1 cellular context compared by ENCODE assay signal in genomic region chr12:76636141-76636692, GRCh38.
TF ChIP-seq lines count a peak whose summit lies in the region.

No MANE protein-coding gene starts in this region.

TF ChIP-seq in GM12878, 131 proteins besides CTCF, POLR2A, EP300 and RAD21 (continued from another document):
- TF ChIP-seq ATF2 (IDR thresholded peaks at IDR 0.05; ENCODE audit: low read length) (peak; percentile 29; the same call in 1 of the 2 replicates), USF1 (IDR thresholded peaks at IDR 0.05; ENCODE audit: borderline replicate concordance, extremely low read length, insufficient read depth, low read depth, low read length) (no peak), SMAD1 (IDR thresholded peaks at IDR 0.05; ENCODE audit: low read depth, partially characterized antibody) (no peak), EED (IDR thresholded peaks at IDR 0.05; ENCODE audit: low read depth) (peak; percentile 53; the same call in 1 of the 2 replicates), PKNOX1 (IDR thresholded peaks at IDR 0.05) (no peak), IRF5 (IDR thresholded peaks at IDR 0.05; ENCODE audit: borderline replicate concordance) (no peak), NFIC (IDR thresholded peaks at IDR 0.05; ENCODE audit: low read depth, low read length) (peak; percentile 54; the same call in 1 of the 2 replicates), ATF7 (IDR thresholded peaks at IDR 0.05; ENCODE audit: low read depth) (peak; percentile 45; the same call in 1 of the 2 replicates), MXI1 (IDR thresholded peaks at IDR 0.05; ENCODE audit: low read depth, low read length) (no peak), HDAC2 (IDR thresholded peaks at IDR 0.05) (no peak), CHD2 (IDR thresholded peaks at IDR 0.05; ENCODE audit: borderline replicate concordance, low read depth, low read length) (no peak)
